1 cellular context compared by ENCODE assay signal in the genomic region with DNA sequence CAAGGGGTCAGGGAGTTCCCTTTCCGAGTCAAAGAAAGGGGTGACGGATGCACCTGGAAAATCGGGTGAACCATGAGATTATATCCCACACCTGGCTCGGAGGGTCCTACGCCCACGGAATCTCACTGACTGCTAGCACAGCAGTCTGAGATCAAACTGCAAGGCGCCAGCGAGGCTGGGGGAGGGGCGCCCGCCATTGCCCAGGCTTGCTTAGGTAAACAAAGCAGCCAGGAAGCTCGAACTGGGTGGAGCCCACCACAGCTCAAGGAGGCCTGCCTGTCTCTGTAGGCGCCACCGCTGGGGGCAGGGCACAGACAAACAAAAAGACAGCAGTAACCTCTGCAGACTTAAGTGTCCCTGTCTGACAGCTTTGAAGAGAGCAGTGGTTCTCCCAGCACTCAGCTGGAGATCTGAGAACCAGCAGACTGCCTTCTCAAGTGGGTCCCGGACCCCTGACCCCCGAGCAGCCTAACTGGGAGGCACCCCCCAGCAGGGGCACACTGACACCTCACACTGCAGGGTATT.
TF ChIP-seq lines count a peak whose summit lies in the region.
"Not testable (repeated sequence)": the region's sequence is repeated elsewhere in the genome, so short reads cannot be mapped to it uniquely, and the experiment has no call there.

No MANE protein-coding gene starts in this region.

TF ChIP-seq in HepG2, 621 proteins besides CTCF, POLR2A, EP300 and RAD21 (continued from another document):
- TF ChIP-seq, protein P1, sequence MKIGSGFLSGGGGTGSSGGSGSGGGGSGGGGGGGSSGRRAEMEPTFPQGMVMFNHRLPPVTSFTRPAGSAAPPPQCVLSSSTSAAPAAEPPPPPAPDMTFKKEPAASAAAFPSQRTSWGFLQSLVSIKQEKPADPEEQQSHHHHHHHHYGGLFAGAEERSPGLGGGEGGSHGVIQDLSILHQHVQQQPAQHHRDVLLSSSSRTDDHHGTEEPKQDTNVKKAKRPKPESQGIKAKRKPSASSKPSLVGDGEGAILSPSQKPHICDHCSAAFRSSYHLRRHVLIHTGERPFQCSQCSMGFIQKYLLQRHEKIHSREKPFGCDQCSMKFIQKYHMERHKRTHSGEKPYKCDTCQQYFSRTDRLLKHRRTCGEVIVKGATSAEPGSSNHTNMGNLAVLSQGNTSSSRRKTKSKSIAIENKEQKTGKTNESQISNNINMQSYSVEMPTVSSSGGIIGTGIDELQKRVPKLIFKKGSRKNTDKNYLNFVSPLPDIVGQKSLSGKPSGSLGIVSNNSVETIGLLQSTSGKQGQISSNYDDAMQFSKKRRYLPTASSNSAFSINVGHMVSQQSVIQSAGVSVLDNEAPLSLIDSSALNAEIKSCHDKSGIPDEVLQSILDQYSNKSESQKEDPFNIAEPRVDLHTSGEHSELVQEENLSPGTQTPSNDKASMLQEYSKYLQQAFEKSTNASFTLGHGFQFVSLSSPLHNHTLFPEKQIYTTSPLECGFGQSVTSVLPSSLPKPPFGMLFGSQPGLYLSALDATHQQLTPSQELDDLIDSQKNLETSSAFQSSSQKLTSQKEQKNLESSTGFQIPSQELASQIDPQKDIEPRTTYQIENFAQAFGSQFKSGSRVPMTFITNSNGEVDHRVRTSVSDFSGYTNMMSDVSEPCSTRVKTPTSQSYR (CRISPR knock-in tag; IDR thresholded peaks at IDR 0.05; ENCODE audit: borderline replicate concordance) = peak; percentile 75; the same call in 1 of the 2 replicates
- TF ChIP-seq FOXA3 (CRISPR knock-in tag; IDR thresholded peaks at IDR 0.05) (peak; percentile 28; the same call in 1 of the 2 replicates), FOXA1 (CRISPR knock-in tag; IDR thresholded peaks at IDR 0.05) (peak; percentile 68)
- TF ChIP-seq FOXA1 (IDR thresholded peaks at IDR 0.05) = not testable (repeated sequence)
TF ChIP-seq in HepG2: peak in this region for 4; not testable (repeated sequence) for 617.
